Comparison of ENCODE assay signal across 11 cellular contexts in the genomic region with DNA sequence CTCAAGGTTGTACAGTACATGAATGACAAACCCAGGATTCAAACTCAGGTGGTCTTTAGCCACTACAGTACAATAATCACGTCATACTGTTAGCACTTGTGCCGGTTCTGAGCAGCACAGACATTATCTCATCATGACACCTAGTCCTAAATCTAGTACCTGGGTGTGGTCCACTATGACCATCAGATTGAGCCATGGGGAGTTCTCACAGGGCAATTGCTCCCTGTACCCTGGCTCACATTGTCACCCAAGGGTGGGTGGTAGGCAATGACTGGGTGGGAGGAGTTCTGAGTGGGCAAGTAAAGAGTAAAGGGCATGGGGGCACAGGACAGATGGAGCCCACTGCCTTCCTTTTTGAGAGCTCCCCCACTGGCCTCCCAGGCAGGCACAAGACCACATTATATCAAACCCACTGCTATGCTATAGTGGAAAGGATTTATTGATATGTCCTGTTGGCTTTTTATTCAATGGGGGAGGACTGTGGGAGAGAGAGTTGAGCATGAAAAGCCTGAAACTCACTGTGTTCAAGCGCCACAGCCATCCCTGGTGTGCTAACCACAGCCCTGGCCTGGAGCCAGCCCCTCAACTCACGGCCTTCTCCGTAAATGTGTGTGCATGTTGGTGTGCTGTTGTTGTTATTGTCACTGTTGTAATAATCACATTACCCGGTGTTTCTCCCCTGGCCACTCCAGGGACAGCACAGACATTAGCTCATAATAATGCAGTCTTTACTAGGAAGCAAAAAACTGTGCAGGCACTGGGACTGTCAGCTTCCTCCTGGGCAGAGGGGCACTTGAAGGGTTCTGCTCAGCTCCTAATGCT. TPM values are rescaled to one million over a fixed set of nuclear protein-coding genes. Genes with fewer than 3 reads are reported as not detected.
A peak's percentile ranks its signal among the peaks of the same experiment; 100 is the strongest.
DNase-seq lines count a peak whose midpoint lies in the region; FAIRE-seq and TF ChIP-seq lines count a peak whose summit lies in the region.
"Had no signal": no experiment of that assay in that cellular context is flagged by ENCODE, and none has a peak within 500 bp of the region (broad histone marks: within the 10 kb centered on the region; RNA-seq: fewer than 3 reads in every experiment).

No MANE protein-coding gene starts in this region.

- no peak for TF ChIP-seq POLR2A in tibial nerve (IDR thresholded peaks at IDR 0.05)

- 40 to 60% methylated on average over 5 to 6 of the region's 6 CpGs for WGBS in tibial nerve, 2 donors

- in situ Hi-C loops in astrocyte of the cerebellum (cut with HindIII; ENCODE audit: low sequenced_read_pairs), result no loop called here

- no peak for TF ChIP-seq CTCF in astrocyte of the cerebellum (IDR thresholded peaks at IDR 0.05; ENCODE audit: low read depth, low read length, missing control alignments)
- no peak for TF ChIP-seq CTCF in tibial nerve (IDR thresholded peaks at IDR 0.05)

- H3K27ac ChIP-seq in layer of hippocampus (ENCODE audit: low read depth, low read length), result peak overlapping the region; percentile 58
- H3K27ac ChIP-seq in tibial nerve, result no peak overlapping the region

- DNase-seq in activated CD4-positive, alpha-beta T cell treated with anti-CD3 and anti-CD28 coated beads, Interleukin-2, amount 50 U/mL, for 48 hours, result peak; percentile 1 to 5
- no peak for DNase-seq in activated CD4-positive, alpha-beta T cell treated with anti-CD3 and anti-CD28 coated beads, Interleukin-2, amount 50 U/mL, for 4 hours
- peak; percentile 8 for DNase-seq in astrocyte of the cerebellum (ENCODE audit: low read depth)
- peak; percentile 56 to 59 for DNase-seq in tibial nerve (ENCODE audit: low spot score in 2 of 2)
- DNase-seq in cortex of kidney (lab: John Stamatoyannopoulos, UW), result no peak
- DNase-seq in frontal cortex (ENCODE audit: low spot score in 2 of 2), result no peak
- DNase-seq in activated CD4-positive, alpha-beta T cell treated with anti-CD3 and anti-CD28 coated beads, Interleukin-2, amount 50 U/mL, for 1 hour, result no peak
- DNase-seq: activated CD4-positive, alpha-beta T cell treated with anti-CD3 and anti-CD28 coated beads for 48 hours; occipital lobe had no signal

- peaks cover 0 to 38% (median 9%) of the 10 kb centered on the region in 4 donors for H3K4me1 ChIP-seq in tibial nerve
- H3K4me1 ChIP-seq: HAP-1 had no signal

- no peak overlapping the region for H3K4me3 ChIP-seq in astrocyte of the cerebellum (ENCODE audit: low read depth, low read length)
- no peak overlapping the region for H3K4me3 ChIP-seq in tibial nerve
- H3K4me3 ChIP-seq: HAP-1 had no signal

- no peaks in the 10 kb centered on the region for H3K9me3 ChIP-seq in tibial nerve
- H3K9me3 ChIP-seq: HAP-1 had no signal

- no peak for TF ChIP-seq EP300 in tibial nerve (IDR thresholded peaks at IDR 0.05)

- no peaks in the 10 kb centered on the region for H3K36me3 ChIP-seq in tibial nerve
- H3K36me3 ChIP-seq: HAP-1 had no signal

- H3K27me3 ChIP-seq in layer of hippocampus (ENCODE audit: control insufficient read depth, insufficient read depth, low read length) (no peaks in the 10 kb centered on the region), tibial nerve (no peaks in the 10 kb centered on the region)

- no peak for FAIRE-seq in frontal cortex (lab: Jason Lieb, UNC)

RNA-seq across cellular contexts. Expression of a gene that starts 27.3 kb away (rescaled TPM):
- total RNA-seq in tibial nerve (10 to 100 TPM; 13.3 to 27.4 (median 21.7) TPM), frontal cortex (29.8 TPM)

Comparison
In these comparisons a context has a peak if more than half of its experiments do, and no peak if none do; other contexts are left out.
1. DNase-seq: peak in activated CD4-positive, alpha-beta T cell treated with anti-CD3 and anti-CD28 coated beads, Interleukin-2, amount 50 U/mL, for 48 hours (2 of 2), astrocyte of the cerebellum (single experiment) and tibial nerve (2 of 2); none in activated CD4-positive, alpha-beta T cell treated with anti-CD3 and anti-CD28 coated beads, Interleukin-2, amount 50 U/mL, for 4 hours (0 of 2), cortex of kidney (single experiment), frontal cortex (0 of 2) and activated CD4-positive, alpha-beta T cell treated with anti-CD3 and anti-CD28 coated beads, Interleukin-2, amount 50 U/mL, for 1 hour (single experiment).